Comparison of ENCODE assay signal across 8 cellular contexts in the genomic region with DNA sequence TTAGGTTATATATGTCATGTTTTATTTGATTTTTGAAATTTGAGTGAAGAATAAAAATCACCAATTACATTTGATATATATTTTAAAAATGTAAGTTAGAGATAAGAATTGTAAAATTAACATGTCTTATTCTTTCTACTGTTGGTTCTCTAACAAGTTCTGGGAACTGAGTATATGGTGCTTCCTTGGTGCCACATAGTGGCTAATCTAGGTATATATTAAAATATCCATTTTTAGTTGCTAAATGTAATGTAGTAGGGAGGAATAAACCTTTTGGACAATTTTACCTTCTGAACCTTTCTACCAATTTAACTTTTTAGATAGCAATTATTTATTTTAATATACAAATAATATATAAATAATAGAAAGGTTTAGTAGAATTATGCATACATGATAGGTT. TPM values are rescaled to one million over a fixed set of nuclear protein-coding genes. Genes with fewer than 3 reads are reported as not detected.
DNase-seq lines count a peak whose midpoint lies in the region; ATAC-seq and TF ChIP-seq lines count a peak whose summit lies in the region.

No MANE protein-coding gene starts in this region.

- ATAC-seq in GM19467 (IDR thresholded peaks at IDR 0.05; ENCODE audit: unreplicated experiment): peak; percentile 89

- DNase-seq in DMS 273 treated with DMSO at 0.1 percent for 48 hours (lab: John Stamatoyannopoulos, UW) (peak; percentile 41), HT-29 (ENCODE audit: low spot score) (peak; percentile 74), SK-MEL-5 (ENCODE audit: low read depth, low spot score) (peak; percentile 67), germinal center (ENCODE audit: low spot score) (peak; percentile 5), transverse colon (no peak), NCI-H187 (lab: John Stamatoyannopoulos, UW) (no peak), hypothalamus (lab: John Stamatoyannopoulos, UW) (no peak)

- no peaks in the 10 kb centered on the region for H3K9me3 ChIP-seq in transverse colon

- in situ Hi-C loops in SK-MEL-5 (cut with HindIII; ENCODE audit: low pct_unique_long_range_greater_than_20kb, low sequenced_read_pairs): no loop called here
- in situ Hi-C loops in transverse colon (cut with MboI; ENCODE audit: low pct_ligation_motif_present in 1 of 4, low pct_unique_long_range_greater_than_20kb in 1 of 4, low sequenced_read_pairs in 3 of 4): loop anchor here (10.0 to 25.0 kb wide), 2 partner anchors 98 to 100 kb away; a partner anchor contains a TSS

- H3K27ac ChIP-seq in transverse colon: no peak overlapping the region

- no peak for TF ChIP-seq EP300 in transverse colon (IDR thresholded peaks at IDR 0.05; ENCODE audit: low read depth)

- peak; percentile 53 to 67 (median 60) for TF ChIP-seq CTCF in transverse colon (IDR thresholded peaks at IDR 0.05)

- TF ChIP-seq POLR2A in transverse colon (IDR thresholded peaks at IDR 0.05): no peak

- intact Hi-C loops in transverse colon (cut with DNase I; ENCODE audit: low total_unique reads): no loop called here

- H3K36me3 ChIP-seq in transverse colon: no peaks in the 10 kb centered on the region

- peaks cover 0 to 5% (median 2%) of the 10 kb centered on the region in 4 donors for H3K4me1 ChIP-seq in transverse colon

- H3K27me3 ChIP-seq in transverse colon: no peaks in the 10 kb centered on the region

- H3K4me3 ChIP-seq in transverse colon: no peak overlapping the region

RNA-seq across cellular contexts. Expression of a gene that starts 17.5 kb away (rescaled TPM):
- total RNA-seq in HT-29 (2014; rRNA removed; shearing (Covaris generic)): 5.4 and 9.2 TPM in 2 replicates
- 2.1 and 6.6 TPM in 2 replicates for total RNA-seq in SK-MEL-5 (2014; rRNA removed; shearing (Covaris generic))
- polyA plus RNA-seq in SK-MEL-5 (2015; cell fraction: cytosol; rRNA removed): 2.4 and 2.7 TPM in 2 replicates
- 8.4 and 12.9 TPM in 2 replicates for polyA plus RNA-seq in SK-MEL-5 (2015; cell fraction: nucleus; rRNA removed)
- total RNA-seq in transverse colon: 1 to 10 TPM; 1.4 to 6.8 (median 4.5) TPM

RNA-seq across cellular contexts. Expression of a gene that starts 50.9 kb away (rescaled TPM):
- total RNA-seq in HT-29 (2014; rRNA removed; shearing (Covaris generic)): 8.2 and 13.8 TPM in 2 replicates
- total RNA-seq in SK-MEL-5 (2014; rRNA removed; shearing (Covaris generic)): 0.80 and 2.0 TPM in 2 replicates
- polyA plus RNA-seq in SK-MEL-5 (2015; cell fraction: cytosol; rRNA removed): 1.4 and 2.3 TPM in 2 replicates
- polyA plus RNA-seq in SK-MEL-5 (2015; cell fraction: nucleus; rRNA removed): 4.8 and 13.1 TPM in 2 replicates
- 10 to 100 TPM in 3 of 4 donors, 1 to 10 TPM in 1; 9.2 to 42.9 (median 27.9) TPM for total RNA-seq in transverse colon

RNA-seq across cellular contexts. Expression of a gene that starts 58.7 kb away (rescaled TPM):
- not detected in 2 replicates for total RNA-seq in HT-29 (2014; rRNA removed; shearing (Covaris generic))
- total RNA-seq in SK-MEL-5 (2014; rRNA removed; shearing (Covaris generic)): not detected in 2 replicates
- polyA plus RNA-seq in SK-MEL-5 (2015; cell fraction: cytosol; rRNA removed): 0.10 and 0.20 TPM in 2 replicates
- polyA plus RNA-seq in SK-MEL-5 (2015; cell fraction: nucleus; rRNA removed): 0.50 TPM in 1 of 2 replicates, not detected in the other
- total RNA-seq in transverse colon: not detected

Comparison
In these comparisons a context has a peak if more than half of its experiments do, and no peak if none do; other contexts are left out.
1. DNase-seq: peak in DMS 273 treated with DMSO at 0.1 percent for 48 hours (single experiment), HT-29 (single experiment), SK-MEL-5 (single experiment) and germinal center (single experiment); none in transverse colon (single experiment), NCI-H187 (0 of 2) and hypothalamus (0 of 51).